Comparison of ENCODE assay signal across 9 cellular contexts in the genomic region with DNA sequence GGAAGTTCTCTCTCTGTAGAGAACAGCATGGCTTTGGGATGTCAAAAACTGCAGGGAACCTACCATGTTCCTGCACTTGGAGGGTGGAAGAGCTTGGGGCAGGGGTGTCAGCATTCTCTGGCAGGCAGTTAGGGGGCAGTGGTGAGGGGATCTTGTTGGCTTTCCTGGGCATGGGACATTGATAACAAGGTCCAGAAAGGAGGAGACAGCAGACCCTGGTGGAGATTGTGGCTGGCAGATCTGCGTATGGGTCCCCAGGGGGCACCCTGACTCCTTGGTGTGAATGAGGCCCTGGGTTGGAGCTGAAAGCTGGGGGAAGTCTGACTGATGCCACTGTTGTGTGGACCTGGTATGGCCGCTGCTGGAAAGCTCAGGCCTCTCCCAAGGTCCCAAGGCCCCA. TPM values are rescaled to one million over a fixed set of nuclear protein-coding genes. Genes with fewer than 3 reads are reported as not detected.
DNase-seq lines count a peak whose midpoint lies in the region; ATAC-seq and TF ChIP-seq lines count a peak whose summit lies in the region.
"Had no signal": no experiment of that assay in that cellular context is flagged by ENCODE, and none has a peak within 500 bp of the region (broad histone marks: within the 10 kb centered on the region; RNA-seq: fewer than 3 reads in every experiment).

No MANE protein-coding gene starts in this region.

- H3K79me2 ChIP-seq in OCI-LY3 (ENCODE audit: low read length), result no peaks in the 10 kb centered on the region
- no peaks in the 10 kb centered on the region for H3K79me2 ChIP-seq in fibroblast of lung (ENCODE audit: control insufficient read depth, insufficient read depth, low read length)

- ATAC-seq in HG03175 (IDR thresholded peaks at IDR 0.05; ENCODE audit: unreplicated experiment), result no peak
- no peak for ATAC-seq in GM21619 (IDR thresholded peaks at IDR 0.05; ENCODE audit: unreplicated experiment)

- DNase-seq in 8988T (peak; percentile 47), GM04504 (ENCODE audit: low read depth) (peak; percentile 14), fibroblast of lung (ENCODE audit: low read depth in 2 of 2) (peak in 1 of 2 donors; percentile 32)
- no peak for DNase-seq in activated CD8-positive, alpha-beta memory T cell treated with anti-CD3 and anti-CD28 coated beads, Interleukin-2, amount 50 U/mL, for 48 hours
- DNase-seq in activated naive CD4-positive, alpha-beta T cell (lab: John Stamatoyannopoulos, UW), result no peak

- H3K36me3 ChIP-seq in OCI-LY3 (replicated peaks; ENCODE audit: low read depth, low read length) (no peaks in the 10 kb centered on the region), fibroblast of lung (ENCODE audit: control insufficient read depth, insufficient read depth, low read length) (no peaks in the 10 kb centered on the region)

- TF ChIP-seq CTCF in OCI-LY3 (IDR thresholded peaks at IDR 0.05; ENCODE audit: low read depth, low read length) (peak; percentile 40), fibroblast of lung (conservative IDR thresholded peaks at IDR 0.05 in 1 of 2, IDR thresholded peaks at IDR 0.05 in 1 of 2; ENCODE audit: low read depth in 1 of 2, low read length in 2 of 2) (peak; percentile 36 to 45)

- H3K4me2 ChIP-seq in OCI-LY3 (ENCODE audit: low read length), result no peak overlapping the region
- no peak overlapping the region for H3K4me2 ChIP-seq in fibroblast of lung (ENCODE audit: extremely low read depth, insufficient read depth, low read length)

- H3K4me1 ChIP-seq in OCI-LY3 (ENCODE audit: low read length) (no peaks in the 10 kb centered on the region), fibroblast of lung (ENCODE audit: control insufficient read depth, extremely low read depth, insufficient read depth, low read length) (no peaks in the 10 kb centered on the region)

- H3K27me3 ChIP-seq in OCI-LY3 (ENCODE audit: low read depth, low read length) (peaks cover 11% of the 10 kb centered on the region; the same call in 1 of the 2 replicates), fibroblast of lung (ENCODE audit: control insufficient read depth, insufficient read depth, low read length) (no peaks in the 10 kb centered on the region)

- H2AFZ ChIP-seq in OCI-LY3 (ENCODE audit: low read depth, low read length), result no peak overlapping the region
- H2AFZ ChIP-seq in fibroblast of lung (ENCODE audit: low read length), result no peak overlapping the region

- H3K27ac ChIP-seq in OCI-LY3 (ENCODE audit: low read length) (no peak overlapping the region), fibroblast of lung (ENCODE audit: insufficient read depth, low read length) (no peak overlapping the region)

- H4K20me1 ChIP-seq in OCI-LY3 (ENCODE audit: insufficient read depth, low read length) (no peaks in the 10 kb centered on the region), fibroblast of lung (ENCODE audit: control insufficient read depth, extremely low read depth, insufficient read depth, low read length) (no peaks in the 10 kb centered on the region)

- H3K4me3 ChIP-seq in OCI-LY3 (ENCODE audit: low read length), result no peak overlapping the region
- H3K4me3 ChIP-seq in fibroblast of lung (replicated peaks in 1 of 4; ENCODE audit: control extremely low read depth in 1 of 4, insufficient read depth in 1 of 4, low read depth in 3 of 4, low read length in 4 of 4), result no peak overlapping the region

- H3K9ac ChIP-seq in OCI-LY3 (ENCODE audit: low read length), result no peak overlapping the region
- H3K9ac ChIP-seq in fibroblast of lung (ENCODE audit: insufficient read depth, low read length), result no peak overlapping the region

- H3K9me3 ChIP-seq in OCI-LY3 (ENCODE audit: insufficient read depth, low read length) (peaks cover 4% of the 10 kb centered on the region; the same call in 1 of the 2 replicates), fibroblast of lung (ENCODE audit: control insufficient read depth, insufficient read depth, low read depth, low read length) (no peaks in the 10 kb centered on the region)

RNA-seq across cellular contexts. Expression of gene CAMK2B, which starts 22.9 kb away (rescaled TPM):
- total RNA-seq in fibroblast of lung, result 0.17 and 0.26 TPM in 2 replicates
- polyA plus RNA-seq in fibroblast of lung, result 0.06 and 0.54 TPM in 2 replicates
- 1.2 TPM in 1 of 2 replicates, not detected in the other for polyA plus RNA-seq in fibroblast of lung (2012)
- polyA minus RNA-seq in fibroblast of lung (ENCODE audit: low replicate concordance), result 6.6 TPM in 1 of 2 replicates, not detected in the other
- total RNA-seq: naive thymus-derived CD8-positive, alpha-beta T cell had no signal
- polyA plus RNA-seq: naive thymus-derived CD8-positive, alpha-beta T cell had no signal

Comparison
In these comparisons a context has a peak if more than half of its experiments do, and no peak if none do; other contexts are left out.
1. DNase-seq: peak in 8988T (single experiment) and GM04504 (single experiment); none in activated CD8-positive, alpha-beta memory T cell treated with anti-CD3 and anti-CD28 coated beads, Interleukin-2, amount 50 U/mL, for 48 hours (single experiment) and activated naive CD4-positive, alpha-beta T cell (0 of 4).